Comparison of ENCODE assay signal across 1 cellular context in genomic region chr14:24910408-24910986, GRCh38.
A peak's percentile ranks its signal among the peaks of the same experiment; 100 is the strongest.
TF ChIP-seq lines count a peak whose summit lies in the region.

No MANE protein-coding gene starts in this region.

TF ChIP-seq in HepG2, 621 proteins besides CTCF, POLR2A, EP300 and RAD21 (continued from another document and continues in another):
- TF ChIP-seq HDAC2 (CRISPR knock-in tag; IDR thresholded peaks at IDR 0.05), result 0 out of 2 replicates have a peak, but pooled peaks have one; percentile 43
- no peak for TF ChIP-seq ZFX (CRISPR knock-in tag; IDR thresholded peaks at IDR 0.05; ENCODE audit: low read depth)
- no peak for TF ChIP-seq NFIB (CRISPR knock-in tag; IDR thresholded peaks at IDR 0.05; ENCODE audit: borderline replicate concordance)
- no peak for TF ChIP-seq ZNF232 (CRISPR knock-in tag; IDR thresholded peaks at IDR 0.05; ENCODE audit: borderline replicate concordance)
- TF ChIP-seq BHLHE40 (IDR thresholded peaks at IDR 0.05; ENCODE audit: low read length), result no peak
- TF ChIP-seq ZNF766 (CRISPR knock-in tag; IDR thresholded peaks at IDR 0.05; ENCODE audit: borderline replicate concordance), result no peak
- TF ChIP-seq ZNF841 (CRISPR knock-in tag; IDR thresholded peaks at IDR 0.05; ENCODE audit: borderline replicate concordance), result no peak
- TF ChIP-seq HDAC1 (CRISPR knock-in tag; IDR thresholded peaks at IDR 0.05), result peak; percentile 42; the same call in 1 of the 2 replicates
- peak; percentile 46; the same call in 1 of the 2 replicates for TF ChIP-seq NCOR1 (IDR thresholded peaks at IDR 0.05; ENCODE audit: borderline replicate concordance, low read length)
- TF ChIP-seq LCORL (IDR thresholded peaks at IDR 0.05), result peak; percentile 43
- TF ChIP-seq LCORL (CRISPR knock-in tag; IDR thresholded peaks at IDR 0.05), result no peak
- TF ChIP-seq MED1 (CRISPR knock-in tag; IDR thresholded peaks at IDR 0.05), result peak; percentile 44; the same call in 1 of the 2 replicates
- 0 out of 2 replicates have a peak, but pooled peaks have one; percentile 42 for TF ChIP-seq ZNF142 (CRISPR knock-in tag; IDR thresholded peaks at IDR 0.05)
- no peak for TF ChIP-seq TCF12 (IDR thresholded peaks at IDR 0.05)
- peak; percentile 76; the same call in 1 of the 2 replicates for TF ChIP-seq TCF12 (CRISPR knock-in tag; IDR thresholded peaks at IDR 0.05)
- peak; percentile 64 for TF ChIP-seq TFE3 (CRISPR knock-in tag; IDR thresholded peaks at IDR 0.05)
- TF ChIP-seq SOX6 (IDR thresholded peaks at IDR 0.05), result no peak
- peak; percentile 13; the same call in 1 of the 2 replicates for TF ChIP-seq SOX6 (CRISPR knock-in tag; IDR thresholded peaks at IDR 0.05)
- 0 out of 2 replicates have a peak, but pooled peaks have one; percentile 25 for TF ChIP-seq SATB2 (CRISPR knock-in tag; IDR thresholded peaks at IDR 0.05)
- no peak for TF ChIP-seq FOXM1 (CRISPR knock-in tag; IDR thresholded peaks at IDR 0.05)
- peak; percentile 35; the same call in 1 of the 2 replicates for TF ChIP-seq ZNF609 (CRISPR knock-in tag; IDR thresholded peaks at IDR 0.05; ENCODE audit: borderline replicate concordance)
- TF ChIP-seq, protein P1, sequence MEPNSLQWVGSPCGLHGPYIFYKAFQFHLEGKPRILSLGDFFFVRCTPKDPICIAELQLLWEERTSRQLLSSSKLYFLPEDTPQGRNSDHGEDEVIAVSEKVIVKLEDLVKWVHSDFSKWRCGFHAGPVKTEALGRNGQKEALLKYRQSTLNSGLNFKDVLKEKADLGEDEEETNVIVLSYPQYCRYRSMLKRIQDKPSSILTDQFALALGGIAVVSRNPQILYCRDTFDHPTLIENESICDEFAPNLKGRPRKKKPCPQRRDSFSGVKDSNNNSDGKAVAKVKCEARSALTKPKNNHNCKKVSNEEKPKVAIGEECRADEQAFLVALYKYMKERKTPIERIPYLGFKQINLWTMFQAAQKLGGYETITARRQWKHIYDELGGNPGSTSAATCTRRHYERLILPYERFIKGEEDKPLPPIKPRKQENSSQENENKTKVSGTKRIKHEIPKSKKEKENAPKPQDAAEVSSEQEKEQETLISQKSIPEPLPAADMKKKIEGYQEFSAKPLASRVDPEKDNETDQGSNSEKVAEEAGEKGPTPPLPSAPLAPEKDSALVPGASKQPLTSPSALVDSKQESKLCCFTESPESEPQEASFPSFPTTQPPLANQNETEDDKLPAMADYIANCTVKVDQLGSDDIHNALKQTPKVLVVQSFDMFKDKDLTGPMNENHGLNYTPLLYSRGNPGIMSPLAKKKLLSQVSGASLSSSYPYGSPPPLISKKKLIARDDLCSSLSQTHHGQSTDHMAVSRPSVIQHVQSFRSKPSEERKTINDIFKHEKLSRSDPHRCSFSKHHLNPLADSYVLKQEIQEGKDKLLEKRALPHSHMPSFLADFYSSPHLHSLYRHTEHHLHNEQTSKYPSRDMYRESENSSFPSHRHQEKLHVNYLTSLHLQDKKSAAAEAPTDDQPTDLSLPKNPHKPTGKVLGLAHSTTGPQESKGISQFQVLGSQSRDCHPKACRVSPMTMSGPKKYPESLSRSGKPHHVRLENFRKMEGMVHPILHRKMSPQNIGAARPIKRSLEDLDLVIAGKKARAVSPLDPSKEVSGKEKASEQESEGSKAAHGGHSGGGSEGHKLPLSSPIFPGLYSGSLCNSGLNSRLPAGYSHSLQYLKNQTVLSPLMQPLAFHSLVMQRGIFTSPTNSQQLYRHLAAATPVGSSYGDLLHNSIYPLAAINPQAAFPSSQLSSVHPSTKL (CRISPR knock-in tag; IDR thresholded peaks at IDR 0.05), result peak; percentile 71
- no peak for TF ChIP-seq ZNF230 (CRISPR knock-in tag; IDR thresholded peaks at IDR 0.05)
- peak; percentile 76 for TF ChIP-seq PAXIP1 (CRISPR knock-in tag; conservative IDR thresholded peaks at IDR 0.05)
- peak; percentile 12; the same call in 1 of the 2 replicates for TF ChIP-seq ZNF772 (CRISPR knock-in tag; IDR thresholded peaks at IDR 0.05)
- peak; percentile 64; the same call in 1 of the 2 replicates for TF ChIP-seq SMARCE1 (IDR thresholded peaks at IDR 0.05; ENCODE audit: borderline replicate concordance)
- peak; percentile 73 for TF ChIP-seq RARA (CRISPR knock-in tag; IDR thresholded peaks at IDR 0.05)
- no peak for TF ChIP-seq ZNF530 (CRISPR knock-in tag; IDR thresholded peaks at IDR 0.05; ENCODE audit: low read depth)
- 0 out of 2 replicates have a peak, but pooled peaks have one; percentile 20 for TF ChIP-seq TARDBP (CRISPR knock-in tag; IDR thresholded peaks at IDR 0.05)
- TF ChIP-seq MBNL3 (CRISPR knock-in tag; conservative IDR thresholded peaks at IDR 0.05), result no peak
- no peak for TF ChIP-seq RARG (CRISPR knock-in tag; IDR thresholded peaks at IDR 0.05; ENCODE audit: low read depth)
- TF ChIP-seq ZNF850 (CRISPR knock-in tag; conservative IDR thresholded peaks at IDR 0.05), result no peak
- peak; percentile 90 for TF ChIP-seq HNF4A (CRISPR knock-in tag; IDR thresholded peaks at IDR 0.05)
- TF ChIP-seq KLF12 (CRISPR knock-in tag; IDR thresholded peaks at IDR 0.05; ENCODE audit: borderline replicate concordance), result 0 out of 2 replicates have a peak, but pooled peaks have one; percentile 45
- 0 out of 2 replicates have a peak, but pooled peaks have one; percentile 49 for TF ChIP-seq ZNF264 (CRISPR knock-in tag; IDR thresholded peaks at IDR 0.05)
- 0 out of 2 replicates have a peak, but pooled peaks have one; percentile 30 for TF ChIP-seq ZNF337 (CRISPR knock-in tag; IDR thresholded peaks at IDR 0.05; ENCODE audit: borderline replicate concordance, low read depth)
- 0 out of 2 replicates have a peak, but pooled peaks have one; percentile 47 for TF ChIP-seq KAT2B (IDR thresholded peaks at IDR 0.05; ENCODE audit: borderline replicate concordance, low read depth, low read length)
- TF ChIP-seq RAD51 (IDR thresholded peaks at IDR 0.05; ENCODE audit: borderline replicate concordance), result no peak
- TF ChIP-seq THAP8 (CRISPR knock-in tag; IDR thresholded peaks at IDR 0.05; ENCODE audit: borderline replicate concordance), result no peak
- peak; percentile 50; the same call in 1 of the 2 replicates for TF ChIP-seq POGZ (CRISPR knock-in tag; IDR thresholded peaks at IDR 0.05)
- TF ChIP-seq ELF4 (CRISPR knock-in tag; IDR thresholded peaks at IDR 0.05; ENCODE audit: borderline replicate concordance), result peak; percentile 27; the same call in 1 of the 2 replicates
- TF ChIP-seq ZNF563 (CRISPR knock-in tag; IDR thresholded peaks at IDR 0.05), result no peak
